10 cellular contexts compared by ENCODE assay signal in the genomic region with DNA sequence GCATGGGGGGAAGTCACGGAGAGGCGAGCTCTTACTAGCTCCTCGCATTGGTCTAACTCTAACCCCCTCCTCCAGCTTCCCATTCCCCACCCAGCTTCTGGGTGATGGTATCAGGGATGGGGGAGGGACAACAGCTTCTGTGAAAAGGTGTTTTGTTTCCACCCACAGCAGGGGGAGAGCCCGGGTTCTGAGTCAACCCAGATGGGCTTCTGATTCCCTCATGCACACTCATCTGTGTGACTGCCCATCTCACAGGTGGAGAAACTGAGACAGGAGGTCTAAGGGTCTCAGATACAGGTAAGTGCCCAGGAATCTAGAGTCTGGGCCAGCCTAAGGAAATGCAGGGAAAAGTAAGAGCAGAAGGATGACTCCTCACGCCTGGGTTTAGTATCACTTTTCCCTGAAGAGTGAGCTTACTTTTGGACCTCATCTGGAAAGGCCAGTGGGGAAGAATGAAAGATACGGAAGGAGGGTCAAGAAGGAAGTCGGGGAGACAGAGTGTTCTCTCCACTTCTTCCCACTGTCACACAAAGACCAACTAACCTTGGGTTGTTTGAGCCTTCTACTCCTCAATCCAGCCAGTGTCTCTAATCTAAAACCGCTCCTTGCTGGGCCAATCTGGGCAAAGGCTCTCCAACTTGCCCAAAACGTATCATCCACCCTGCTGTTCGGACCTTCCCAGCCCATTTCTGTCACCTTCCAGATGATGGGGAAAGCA. TPM values are rescaled to one million over a fixed set of nuclear protein-coding genes. Genes with fewer than 3 reads are reported as not detected.
DNase-seq lines count a peak whose midpoint lies in the region; TF ChIP-seq lines count a peak whose summit lies in the region.
"Had no signal": no experiment of that assay in that cellular context is flagged by ENCODE, and none has a peak within 500 bp of the region (broad histone marks: within the 10 kb centered on the region; RNA-seq: fewer than 3 reads in every experiment).

No MANE protein-coding gene starts in this region.

- peak overlapping the region; percentile 98 to 100 for H3K27ac ChIP-seq in tibial artery
- H3K27ac ChIP-seq: HL-60 had no signal

- H3K4me3 ChIP-seq in iPS-15b (ENCODE audit: low read depth, low read length) (peak overlapping the region; percentile 84), tibial artery (peak overlapping the region; percentile 92 to 95)

- peaks cover 16% of the 10 kb centered on the region for H3K36me3 ChIP-seq in iPS-15b (ENCODE audit: control insufficient read depth, insufficient read depth, low read length)
- peaks cover 16 to 29% (median 20%) of the 10 kb centered on the region in 3 donors for H3K36me3 ChIP-seq in tibial artery

- peaks cover 8% of the 10 kb centered on the region for H3K4me1 ChIP-seq in iPS-15b (ENCODE audit: control insufficient read depth, insufficient read depth, low read length)
- peaks cover 0 to 60% (median 55%) of the 10 kb centered on the region in 4 donors for H3K4me1 ChIP-seq in tibial artery

- H3K9me3 Mint-ChIP-seq in activated CD4-positive, alpha-beta T cell treated with anti-CD3 and anti-CD28 coated beads, Interleukin-2, amount 10 ng/mL, durations not matched to agents 24 days and 14 days: no peaks in the 10 kb centered on the region
- H3K9me3 Mint-ChIP-seq in activated CD4-positive, alpha-beta T cell treated with anti-CD3 and anti-CD28 coated beads, Interleukin-2, amount 10 ng/mL, durations not matched to agents 7 days and 5 days: no peaks in the 10 kb centered on the region
- H3K9me3 Mint-ChIP-seq: stimulated activated naive B cell treated with anti-CD40 and anti-IgM and Interleukin-4, amounts not matched to agents 10 μg/mL and 1 μg/mL and 100 μg/mL, for 72 hours had no signal

- POLR2A ChIA-PET in activated CD4-positive, alpha-beta T cell treated with anti-CD3 and anti-CD28 coated beads, Interleukin-2, amount 10 ng/mL, durations not matched to agents 7 days and 5 days (lab: Charles Lee): interaction anchor here (0.5 kb wide), 1 partner anchor 161 kb away, joined by 3 read pairs; no protein-coding TSS in a partner anchor

- CTCF ChIA-PET in activated CD4-positive, alpha-beta T cell treated with anti-CD3 and anti-CD28 coated beads, Interleukin-2, amount 10 ng/mL, durations not matched to agents 7 days and 5 days (lab: Charles Lee): interaction anchor here (0.9 to 1.4 kb wide), 3 partner anchors 12 to 197 kb away, joined by 3 read pairs; a partner anchor contains a TSS

- H3K36me3 Mint-ChIP-seq in activated CD4-positive, alpha-beta T cell treated with anti-CD3 and anti-CD28 coated beads, Interleukin-2, amount 10 ng/mL, durations not matched to agents 24 days and 14 days (ENCODE audit: low read depth): peaks cover 19% of the 10 kb centered on the region
- peaks cover 15% of the 10 kb centered on the region for H3K36me3 Mint-ChIP-seq in activated CD4-positive, alpha-beta T cell treated with anti-CD3 and anti-CD28 coated beads, Interleukin-2, amount 10 ng/mL, durations not matched to agents 7 days and 5 days (ENCODE audit: low read depth)

- peaks cover 27% of the 10 kb centered on the region for H3K4me1 Mint-ChIP-seq in activated CD4-positive, alpha-beta T cell treated with anti-CD3 and anti-CD28 coated beads, Interleukin-2, amount 10 ng/mL, durations not matched to agents 24 days and 14 days
- H3K4me1 Mint-ChIP-seq in activated CD4-positive, alpha-beta T cell treated with anti-CD3 and anti-CD28 coated beads, Interleukin-2, amount 10 ng/mL, durations not matched to agents 7 days and 5 days: peaks cover 39% of the 10 kb centered on the region

- H3K9me3 ChIP-seq in iPS-15b (ENCODE audit: control insufficient read depth, insufficient read depth, low read length) (no peaks in the 10 kb centered on the region), tibial artery (no peaks in the 10 kb centered on the region)

- no peak overlapping the region for H3K27ac Mint-ChIP-seq in activated CD4-positive, alpha-beta T cell treated with anti-CD3 and anti-CD28 coated beads, Interleukin-2, amount 10 ng/mL, durations not matched to agents 24 days and 14 days
- H3K27ac Mint-ChIP-seq in activated CD4-positive, alpha-beta T cell treated with anti-CD3 and anti-CD28 coated beads, Interleukin-2, amount 10 ng/mL, durations not matched to agents 7 days and 5 days: no peak overlapping the region

- no peak for TF ChIP-seq CTCF in tibial artery (IDR thresholded peaks at IDR 0.05)

- H3K27me3 ChIP-seq in iPS-15b (ENCODE audit: control insufficient read depth, insufficient read depth, low read length) (no peaks in the 10 kb centered on the region), tibial artery (no peaks in the 10 kb centered on the region)

- H3K4me3 Mint-ChIP-seq in activated CD4-positive, alpha-beta T cell treated with anti-CD3 and anti-CD28 coated beads, Interleukin-2, amount 10 ng/mL, durations not matched to agents 24 days and 14 days: peak overlapping the region; percentile 29
- no peak overlapping the region for H3K4me3 Mint-ChIP-seq in activated CD4-positive, alpha-beta T cell treated with anti-CD3 and anti-CD28 coated beads, Interleukin-2, amount 10 ng/mL, durations not matched to agents 7 days and 5 days

- intact Hi-C loops in activated CD4-positive, alpha-beta T cell treated with anti-CD3 and anti-CD28 coated beads, Interleukin-2, amount 10 ng/mL, durations not matched to agents 24 days and 14 days (cut with micrococcal nuclease): loop anchor here (10.0 kb wide), 1 partner anchor 681 kb away; no protein-coding TSS in a partner anchor
- intact Hi-C loops in tibial artery (cut with DNase I; ENCODE audit: low total_unique reads): loop anchor here (5.0 to 10.0 kb wide), 2 partner anchors 41 to 321 kb away; a partner anchor contains a TSS

- no peak overlapping the region for H3K9ac ChIP-seq in iPS-15b (ENCODE audit: low read depth, low read length)

- no peak for DNase-seq in activated CD4-positive, alpha-beta T cell treated with anti-CD3 and anti-CD28 coated beads, Interleukin-2, amount 10 ng/mL, durations not matched to agents 24 days and 14 days
- no peak for DNase-seq in activated CD4-positive, alpha-beta T cell treated with anti-CD3 and anti-CD28 coated beads, Interleukin-2, amount 10 ng/mL, durations not matched to agents 7 days and 5 days
- no peak for DNase-seq in tibial artery
- DNase-seq in NCI-H524 (lab: John Stamatoyannopoulos, UW): no peak
- no peak for DNase-seq in retina
- DNase-seq: activated effector memory CD4-positive, alpha-beta T cell treated with anti-CD3 and anti-CD28 coated beads, Interleukin-2, amount 50 U/mL, for 16 hours; NK-92 treated with Interleukin-12 subunit alpha and Interleukin-12 subunit beta, amount 100 ng/mL, for 24 hours; stimulated activated naive B cell treated with anti-CD40 and anti-IgM and Interleukin-4, amounts not matched to agents 10 μg/mL and 1 μg/mL and 100 μg/mL, for 72 hours had no signal

- H3K27me3 Mint-ChIP-seq in activated CD4-positive, alpha-beta T cell treated with anti-CD3 and anti-CD28 coated beads, Interleukin-2, amount 10 ng/mL, durations not matched to agents 24 days and 14 days: peaks cover 18% of the 10 kb centered on the region
- peaks cover 23% of the 10 kb centered on the region for H3K27me3 Mint-ChIP-seq in activated CD4-positive, alpha-beta T cell treated with anti-CD3 and anti-CD28 coated beads, Interleukin-2, amount 10 ng/mL, durations not matched to agents 7 days and 5 days

RNA-seq across cellular contexts. Expression of a gene that starts 3.1 kb away (rescaled TPM):
- 0.07 and 0.14 TPM in 2 replicates for total RNA-seq in activated CD4-positive, alpha-beta T cell treated with anti-CD3 and anti-CD28 coated beads, Interleukin-2, amount 10 ng/mL, durations not matched to agents 24 days and 14 days
- total RNA-seq in activated CD4-positive, alpha-beta T cell treated with anti-CD3 and anti-CD28 coated beads, Interleukin-2, amount 10 ng/mL, durations not matched to agents 7 days and 5 days: under 1 TPM; 0.07 to 0.12 TPM

RNA-seq across cellular contexts. Expression of a gene that starts 11.2 kb away (rescaled TPM):
- total RNA-seq in activated CD4-positive, alpha-beta T cell treated with anti-CD3 and anti-CD28 coated beads, Interleukin-2, amount 10 ng/mL, durations not matched to agents 24 days and 14 days: 17.6 and 18.3 TPM in 2 replicates
- 10 to 100 TPM; 50.7 to 57.9 TPM for total RNA-seq in activated CD4-positive, alpha-beta T cell treated with anti-CD3 and anti-CD28 coated beads, Interleukin-2, amount 10 ng/mL, durations not matched to agents 7 days and 5 days

RNA-seq across cellular contexts. Expression of a gene that starts 28.7 kb away (rescaled TPM):
- 432 and 442 TPM in 2 replicates for total RNA-seq in activated CD4-positive, alpha-beta T cell treated with anti-CD3 and anti-CD28 coated beads, Interleukin-2, amount 10 ng/mL, durations not matched to agents 24 days and 14 days
- 100 to 1,000 TPM; 302 to 316 TPM for total RNA-seq in activated CD4-positive, alpha-beta T cell treated with anti-CD3 and anti-CD28 coated beads, Interleukin-2, amount 10 ng/mL, durations not matched to agents 7 days and 5 days

RNA-seq across cellular contexts. Expression of a gene that starts 29.4 kb away (rescaled TPM):
- total RNA-seq in activated CD4-positive, alpha-beta T cell treated with anti-CD3 and anti-CD28 coated beads, Interleukin-2, amount 10 ng/mL, durations not matched to agents 24 days and 14 days: 0.12 and 0.16 TPM in 2 replicates
- total RNA-seq in activated CD4-positive, alpha-beta T cell treated with anti-CD3 and anti-CD28 coated beads, Interleukin-2, amount 10 ng/mL, durations not matched to agents 7 days and 5 days: 1 to 10 TPM in 1 of 2 experiments, under 1 TPM in 1; 0.79 to 1.3 TPM

RNA-seq across cellular contexts. Expression of a gene that starts 48.5 kb away (rescaled TPM):
- total RNA-seq in activated CD4-positive, alpha-beta T cell treated with anti-CD3 and anti-CD28 coated beads, Interleukin-2, amount 10 ng/mL, durations not matched to agents 24 days and 14 days: not detected in 2 replicates
- total RNA-seq in activated CD4-positive, alpha-beta T cell treated with anti-CD3 and anti-CD28 coated beads, Interleukin-2, amount 10 ng/mL, durations not matched to agents 7 days and 5 days: 1 to 10 TPM; 1.3 to 2.0 TPM
